18 cellular contexts compared by ENCODE assay signal in genomic region chr20:24431650-24432049, GRCh38. TPM values are rescaled to one million over a fixed set of nuclear protein-coding genes. Genes with fewer than 3 reads are reported as not detected.
DNase-seq lines count a peak whose midpoint lies in the region; ATAC-seq and TF ChIP-seq lines count a peak whose summit lies in the region.
"Had no signal": no experiment of that assay in that cellular context is flagged by ENCODE, and none has a peak within 500 bp of the region (broad histone marks: within the 10 kb centered on the region; RNA-seq: fewer than 3 reads in every experiment).

No MANE protein-coding gene starts in this region.

- no peak overlapping the region for H3K4me2 ChIP-seq in H9 (ENCODE audit: insufficient read depth, insufficient read length, low read length)
- no peak overlapping the region for H3K4me2 ChIP-seq in trophoblast cell (ENCODE audit: low read length)
- H3K4me2 ChIP-seq: GM23338 had no signal

- H3K4me3 ChIP-seq in mucosa of stomach (ENCODE audit: low read length) (peak overlapping the region; percentile 7), trophoblast cell (ENCODE audit: low read depth, low read length) (no peak overlapping the region)
- H3K4me3 ChIP-seq: GM23338, HAP-1 had no signal

- no CpG with 5 or more reads among the region's 2 CpGs for WGBS in H9 (ENCODE audit: extremely low coverage, insufficient read length, low lambda C conversion rate)
- WGBS in trophoblast cell (ENCODE audit: extremely low coverage, insufficient coverage, insufficient read length), result no CpG with 5 or more reads among the region's 2 CpGs

- H3K27ac Mint-ChIP-seq in H9 (peak overlapping the region in 1 of 3 experiments; percentile 27; a peak in 1 of 7 replicates), endothelial cell (ENCODE audit: unreplicated experiment) (peak overlapping the region; percentile 76), glutamatergic neuron (ENCODE audit: unreplicated experiment) (no peak overlapping the region)
- H3K27ac Mint-ChIP-seq: CD4-positive, alpha-beta memory T cell; GM23338 had no signal

- H3K56ac ChIP-seq in H9 (ENCODE audit: insufficient read length, low read depth, low read length), result no peak overlapping the region

- H3K27ac ChIP-seq in H9 (ENCODE audit: insufficient read length, low read depth, low read length) (no peak overlapping the region), trophoblast cell (ENCODE audit: low read depth, low read length) (no peak overlapping the region)

- H3K9me3 ChIP-seq in H9 (ENCODE audit: control insufficient read depth, low read depth, low read length) (no peaks in the 10 kb centered on the region), mucosa of stomach (ENCODE audit: control insufficient read depth, low read length) (no peaks in the 10 kb centered on the region), trophoblast cell (ENCODE audit: insufficient read depth, low read depth, low read length) (no peaks in the 10 kb centered on the region)
- H3K9me3 ChIP-seq: HAP-1 had no signal

- H3K79me1 ChIP-seq in H9 (ENCODE audit: insufficient read depth, low read depth, low read length, poor library complexity, severe bottlenecking), result no peaks in the 10 kb centered on the region
- peaks cover 3% of the 10 kb centered on the region for H3K79me1 ChIP-seq in trophoblast cell (ENCODE audit: low read length)

- H2AK5ac ChIP-seq in H9 (ENCODE audit: insufficient read length, low read length) (no peak overlapping the region), trophoblast cell (ENCODE audit: low read length) (no peak overlapping the region)

- H3K14ac ChIP-seq in H9 (ENCODE audit: insufficient read depth, low read length) (0 out of 2 replicates have a peak overlapping the region, but pooled peaks have one; percentile 47), trophoblast cell (ENCODE audit: low read length) (no peak overlapping the region)

- H3K23ac ChIP-seq in H9 (ENCODE audit: insufficient read length, low read depth, low read length) (no peak overlapping the region), trophoblast cell (ENCODE audit: low read length) (no peak overlapping the region)

- no peak overlapping the region for H3T11ph ChIP-seq in H9 (ENCODE audit: low read length)

- no peak overlapping the region for H4K91ac ChIP-seq in H9 (ENCODE audit: insufficient read length, low read depth, low read length)
- H4K91ac ChIP-seq in trophoblast cell (ENCODE audit: low read depth, low read length), result peak overlapping the region; percentile 55

- H3K9ac ChIP-seq in H9 (ENCODE audit: extremely low read depth, insufficient read length, low read length), result no peak overlapping the region
- peak overlapping the region; percentile 49 for H3K9ac ChIP-seq in mucosa of stomach (ENCODE audit: low read length)
- H3K9ac ChIP-seq in trophoblast cell (ENCODE audit: low read length), result no peak overlapping the region

- H2AFZ ChIP-seq in H9 (ENCODE audit: low read length) (no peak overlapping the region), trophoblast cell (ENCODE audit: insufficient read depth, low read length, poor library complexity) (no peak overlapping the region)
- H2AFZ ChIP-seq: GM23338 had no signal

- H3K4me1 ChIP-seq in H9 (ENCODE audit: insufficient read depth, low read length) (no peaks in the 10 kb centered on the region), mucosa of stomach (ENCODE audit: control insufficient read depth, insufficient read depth, low read length) (peaks cover 13% of the 10 kb centered on the region), trophoblast cell (ENCODE audit: control insufficient read depth in 1 of 2, insufficient read depth in 2 of 2, low read length in 2 of 2) (no peaks in the 10 kb centered on the region)
- H3K4me1 ChIP-seq: HAP-1 had no signal

- H3K36me3 Mint-ChIP-seq in H9 (ENCODE audit: insufficient read depth in 1 of 3, low read depth in 3 of 3) (no peaks in the 10 kb centered on the region), endothelial cell (ENCODE audit: low read depth, unreplicated experiment) (no peaks in the 10 kb centered on the region), glutamatergic neuron (ENCODE audit: unreplicated experiment) (no peaks in the 10 kb centered on the region)
- H3K36me3 Mint-ChIP-seq: CD4-positive, alpha-beta memory T cell had no signal

- H4K12ac ChIP-seq in trophoblast cell (ENCODE audit: low read depth, low read length), result no peak overlapping the region

- no peak overlapping the region for H2BK15ac ChIP-seq in H9 (ENCODE audit: low read depth, low read length)

- peaks cover 6% of the 10 kb centered on the region for H3K23me2 ChIP-seq in H9 (ENCODE audit: insufficient read length, low read depth, low read length, poor library complexity, severe bottlenecking)

- H2BK12ac ChIP-seq in H9 (ENCODE audit: insufficient read length, low read depth, low read length), result no peak overlapping the region
- H2BK12ac ChIP-seq in trophoblast cell (ENCODE audit: low read length), result no peak overlapping the region

- H2BK5ac ChIP-seq in H9 (ENCODE audit: insufficient read length, low read length) (no peak overlapping the region), trophoblast cell (ENCODE audit: low read depth, low read length, poor library complexity) (no peak overlapping the region)

- DNase-seq in H9 (no peak), endothelial cell (ENCODE audit: low spot score) (no peak), trophoblast cell (no peak), left lobe of liver (ENCODE audit: low spot score) (no peak), glutamatergic neuron (no peak)
- no peak for DNase-seq in activated effector memory CD4-positive, alpha-beta T cell treated with anti-CD3 and anti-CD28 coated beads, Interleukin-2, amount 50 U/mL, for 16 hours
- DNase-seq: 8988T; C1 segment of cervical spinal cord; Calu3; CD4-positive, alpha-beta memory T cell; COR-L47; DMS53; DMS79 treated with DMSO at 0.1 percent for 48 hours; GF-D8 had no signal

- no peak overlapping the region for H4K8ac ChIP-seq in H9 (replicated peaks; ENCODE audit: insufficient read length, low read depth, low read length)
- H4K8ac ChIP-seq in trophoblast cell (ENCODE audit: low read depth, low read length), result no peak overlapping the region

- H3K18ac ChIP-seq in H9 (ENCODE audit: insufficient read length, low read depth, low read length), result no peak overlapping the region
- H3K18ac ChIP-seq in trophoblast cell (ENCODE audit: low read length), result no peak overlapping the region

- no peaks in the 10 kb centered on the region for H4K20me1 ChIP-seq in H9 (ENCODE audit: control insufficient read depth, insufficient read depth, insufficient read length)

- H3K27me3 Mint-ChIP-seq in H9 (ENCODE audit: low read depth), result no peaks in the 10 kb centered on the region
- H3K27me3 Mint-ChIP-seq in endothelial cell (ENCODE audit: unreplicated experiment), result no peaks in the 10 kb centered on the region
- no peaks in the 10 kb centered on the region for H3K27me3 Mint-ChIP-seq in glutamatergic neuron (ENCODE audit: unreplicated experiment)

- no peak overlapping the region for H2BK120ac ChIP-seq in H9 (ENCODE audit: low read depth, low read length, poor library complexity, severe bottlenecking)
- no peak overlapping the region for H2BK120ac ChIP-seq in trophoblast cell (ENCODE audit: insufficient read depth, low read length, poor library complexity)

- H3K4ac ChIP-seq in H9 (ENCODE audit: low read depth, low read length), result no peak overlapping the region; the same call in 1 of the 2 replicates
- H3K4ac ChIP-seq in trophoblast cell (ENCODE audit: low read depth, low read length), result no peak overlapping the region

- ATAC-seq in left lobe of liver, result no peak

- H3K79me2 ChIP-seq in H9 (ENCODE audit: insufficient read depth, low read length), result no peaks in the 10 kb centered on the region
- no peaks in the 10 kb centered on the region for H3K79me2 ChIP-seq in trophoblast cell (ENCODE audit: control insufficient read depth, insufficient read depth, low read length, poor library complexity)

- H2BK20ac ChIP-seq in H9 (ENCODE audit: low read depth, low read length, poor library complexity, severe bottlenecking), result no peak overlapping the region

- H3K27me3 ChIP-seq in H9 (ENCODE audit: insufficient read depth, low read length), result no peaks in the 10 kb centered on the region
- H3K27me3 ChIP-seq in mucosa of stomach (ENCODE audit: control insufficient read depth, insufficient read depth, low read length), result no peaks in the 10 kb centered on the region
- H3K27me3 ChIP-seq in trophoblast cell (ENCODE audit: insufficient read depth, low read length), result no peaks in the 10 kb centered on the region

- no peak for TF ChIP-seq CTCF in H9 (conservative IDR thresholded peaks at IDR 0.05)
- TF ChIP-seq CTCF in endothelial cell (IDR thresholded peaks at IDR 0.05; ENCODE audit: unreplicated experiment), result no peak
- TF ChIP-seq CTCF in glutamatergic neuron (IDR thresholded peaks at IDR 0.05; ENCODE audit: partially characterized antibody, unreplicated experiment), result no peak

- H3K4me3 Mint-ChIP-seq in H9 (no peak overlapping the region), endothelial cell (ENCODE audit: unreplicated experiment) (no peak overlapping the region), glutamatergic neuron (ENCODE audit: unreplicated experiment) (no peak overlapping the region)
- H3K4me3 Mint-ChIP-seq: CD4-positive, alpha-beta memory T cell; GM23338 had no signal

- no peak overlapping the region for H4K5ac ChIP-seq in H9 (ENCODE audit: insufficient read length, low read depth, low read length)

- peaks cover 0 to 3% of the 10 kb centered on the region in 2 experiments; a peak in 1 of 5 replicates for H3K9me3 Mint-ChIP-seq in H9
- no peaks in the 10 kb centered on the region for H3K9me3 Mint-ChIP-seq in endothelial cell (ENCODE audit: unreplicated experiment)
- H3K9me3 Mint-ChIP-seq in glutamatergic neuron (ENCODE audit: unreplicated experiment), result peaks cover 2% of the 10 kb centered on the region
- H3K9me3 Mint-ChIP-seq: GM23338 had no signal

- H3K4me1 Mint-ChIP-seq in H9 (peaks cover 11 to 26% of the 10 kb centered on the region in 2 experiments), endothelial cell (ENCODE audit: unreplicated experiment) (peaks cover 31% of the 10 kb centered on the region), glutamatergic neuron (ENCODE audit: low read depth, unreplicated experiment) (no peaks in the 10 kb centered on the region)
- H3K4me1 Mint-ChIP-seq: CD4-positive, alpha-beta memory T cell had no signal

- H3K36me3 ChIP-seq in mucosa of stomach (ENCODE audit: control insufficient read depth, insufficient read depth, low read length) (no peaks in the 10 kb centered on the region), trophoblast cell (ENCODE audit: control insufficient read depth in 1 of 2, insufficient read depth in 2 of 2, low read length in 2 of 2) (no peaks in the 10 kb centered on the region)
- H3K36me3 ChIP-seq: HAP-1 had no signal

RNA-seq across cellular contexts. Expression of gene SYNDIG1, which starts 37.8 kb away (rescaled TPM):
- 4.7 and 5.4 TPM in 2 replicates for total RNA-seq in H9 (2021)
- 8.1 TPM for total RNA-seq in endothelial cell (ENCODE audit: unreplicated experiment)
- polyA plus RNA-seq in trophoblast cell (2013), result 1.4 and 1.5 TPM in 2 replicates
- total RNA-seq in left lobe of liver, result not detected
- total RNA-seq in glutamatergic neuron (ENCODE audit: unreplicated experiment), result 10.4 TPM
- total RNA-seq: Calu3; CD4-positive, alpha-beta memory T cell; G401 had no signal
- polyA plus RNA-seq: CD4-positive, alpha-beta memory T cell had no signal
